Comparison of ENCODE assay signal across 1 cellular context in genomic region chr14:100067971-100068959, GRCh38.
A peak's percentile ranks its signal among the peaks of the same experiment; 100 is the strongest.
TF ChIP-seq lines count a peak whose summit lies in the region.

No MANE protein-coding gene starts in this region.

TF ChIP-seq in K562, 482 proteins besides CTCF, POLR2A, EP300 and RAD21 (continued from another document and continues in another):
- TF ChIP-seq SETDB1 (IDR thresholded peaks at IDR 0.05; ENCODE audit: low read length) (no peak), NFIC (IDR thresholded peaks at IDR 0.05) (no peak), TBP (optimal IDR thresholded peaks at IDR 0.05; ENCODE audit: low read depth, low read length) (peak; percentile 31), TAF1 (IDR thresholded peaks at IDR 0.05; ENCODE audit: control insufficient read depth, extremely low read depth, insufficient read depth, low read length, severe bottlenecking) (peak; percentile 50), HMG20B (CRISPR knock-in tag; IDR thresholded peaks at IDR 0.05) (no peak), SRSF3 (IDR thresholded peaks at IDR 0.05; ENCODE audit: insufficient read depth, low read length) (no peak), ZNF212 (CRISPR knock-in tag; IDR thresholded peaks at IDR 0.05) (no peak), DPF2 (IDR thresholded peaks at IDR 0.05) (peak; percentile 96), RBM39 (optimal IDR thresholded peaks at IDR 0.05; ENCODE audit: low read depth, low read length) (no peak), ETS1 (conservative IDR thresholded peaks at IDR 0.05; ENCODE audit: control insufficient read depth, low read depth, low read length) (no peak), MCM3 (IDR thresholded peaks at IDR 0.05) (no peak), TAL1 (IDR thresholded peaks at IDR 0.05) (peak; percentile 48), THAP12 (CRISPR knock-in tag; IDR thresholded peaks at IDR 0.05) (no peak), CHD1 (IDR thresholded peaks at IDR 0.05; ENCODE audit: low read length) (no peak), STAT5B (CRISPR knock-in tag; IDR thresholded peaks at IDR 0.05) (no peak), HNRNPLL (IDR thresholded peaks at IDR 0.05; ENCODE audit: low read depth, low read length, poor library complexity, severe bottlenecking) (no peak), NFE2L1 (tag; IDR thresholded peaks at IDR 0.05; ENCODE audit: borderline replicate concordance, low read depth) (no peak), KDM5B (IDR thresholded peaks at IDR 0.05; ENCODE audit: insufficient replicate concordance, low read depth, low read length) (peak; percentile 72), SMARCA5 (IDR thresholded peaks at IDR 0.05) (no peak), C11orf30 (IDR thresholded peaks at IDR 0.05; ENCODE audit: low read depth) (no peak), ZEB2 (IDR thresholded peaks at IDR 0.05) (peak; percentile 83), ZNF277 (CRISPR knock-in tag; IDR thresholded peaks at IDR 0.05; ENCODE audit: borderline replicate concordance) (no peak), NRF1 (conservative IDR thresholded peaks at IDR 0.05 in 1 of 2, IDR thresholded peaks at IDR 0.05 in 1 of 2) (peak; percentile 30 to 44; a peak in 3 of 4 replicates), ZNF830 (CRISPR knock-in tag; IDR thresholded peaks at IDR 0.05) (no peak), SAFB (IDR thresholded peaks at IDR 0.05; ENCODE audit: borderline replicate concordance, low read depth, low read length) (no peak), HNRNPK (IDR thresholded peaks at IDR 0.05; ENCODE audit: low read depth, low read length, poor library complexity, severe bottlenecking) (no peak), GATAD2A (IDR thresholded peaks at IDR 0.05) (peak; percentile 76; the same call in 1 of the 2 replicates), LARP7 (IDR thresholded peaks at IDR 0.05) (no peak), PYGO2 (tag; IDR thresholded peaks at IDR 0.05) (0 out of 2 replicates have a peak, but pooled peaks have one; percentile 46), ZNF274 (IDR thresholded peaks at IDR 0.05; ENCODE audit: borderline replicate concordance, low read depth, low read length) (no peak), MTA3 (IDR thresholded peaks at IDR 0.05; ENCODE audit: borderline replicate concordance) (peak; percentile 67), SRSF9 (IDR thresholded peaks at IDR 0.05; ENCODE audit: borderline replicate concordance, low read depth, low read length) (no peak), DMBX1 (CRISPR knock-in tag; IDR thresholded peaks at IDR 0.05; ENCODE audit: borderline replicate concordance) (peak; percentile 43), SREBF1 (IDR thresholded peaks at IDR 0.05; ENCODE audit: borderline replicate concordance, low read depth, low read length) (no peak), POLR2AphosphoS5 (IDR thresholded peaks at IDR 0.05; ENCODE audit: control insufficient read depth, insufficient read depth, low read depth, low read length) (0 out of 2 replicates have a peak, but pooled peaks have one; percentile 25), CBFA2T3 (IDR thresholded peaks at IDR 0.05) (peak; percentile 76), SIRT6 (IDR thresholded peaks at IDR 0.05; ENCODE audit: low read depth, low read length) (no peak), TCFL5 (CRISPR knock-in tag; conservative IDR thresholded peaks at IDR 0.05) (no peak), VEZF1 (CRISPR knock-in tag; IDR thresholded peaks at IDR 0.05) (no peak), PRDM10 (IDR thresholded peaks at IDR 0.05; ENCODE audit: partially characterized antibody) (no peak), SNIP1 (IDR thresholded peaks at IDR 0.05; ENCODE audit: low read depth) (no peak), NR2C1 (IDR thresholded peaks at IDR 0.05) (peak; percentile 84), NR2C1 (tag; IDR thresholded peaks at IDR 0.05) (peak; percentile 76), RFX7 (CRISPR knock-in tag; IDR thresholded peaks at IDR 0.05) (no peak), ZNF23 (CRISPR knock-in tag; IDR thresholded peaks at IDR 0.05) (no peak), SMARCA4 (IDR thresholded peaks at IDR 0.05) (peak; percentile 93), IFI16 (CRISPR knock-in tag; IDR thresholded peaks at IDR 0.05) (no peak), NFIX (CRISPR knock-in tag; IDR thresholded peaks at IDR 0.05; ENCODE audit: low read depth) (no peak), ZFP36 (IDR thresholded peaks at IDR 0.05; ENCODE audit: low read depth, low read length, partially characterized antibody) (no peak), ZNF449 (CRISPR knock-in tag; IDR thresholded peaks at IDR 0.05) (no peak), PKNOX1 (IDR thresholded peaks at IDR 0.05) (no peak), SMARCC2 (IDR thresholded peaks at IDR 0.05; ENCODE audit: low read depth) (peak; percentile 85), MAZ (CRISPR knock-in tag; conservative IDR thresholded peaks at IDR 0.05 in 1 of 2, IDR thresholded peaks at IDR 0.05 in 1 of 2) (peak in 1 of 2 experiments; percentile 28; a peak in 2 of 4 replicates), ZNF24 (IDR thresholded peaks at IDR 0.05) (no peak), NR3C1 (CRISPR knock-in tag; IDR thresholded peaks at IDR 0.05) (no peak), FOS (IDR thresholded peaks at IDR 0.05; ENCODE audit: extremely low read depth, insufficient read length) (peak; percentile 36), FOXA3 (CRISPR knock-in tag; conservative IDR thresholded peaks at IDR 0.05 in 1 of 2, IDR thresholded peaks at IDR 0.05 in 1 of 2) (no peak), ZNF766 (CRISPR knock-in tag; conservative IDR thresholded peaks at IDR 0.05) (peak; percentile 77), ZNF124 (CRISPR knock-in tag; IDR thresholded peaks at IDR 0.05) (no peak), ZNF511 (CRISPR knock-in tag; IDR thresholded peaks at IDR 0.05) (no peak), ZNF217 (CRISPR knock-in tag; IDR thresholded peaks at IDR 0.05) (no peak), ZNF512 (tag; IDR thresholded peaks at IDR 0.05) (no peak)
